Comparison of ENCODE assay signal across 17 cellular contexts in the genomic region with DNA sequence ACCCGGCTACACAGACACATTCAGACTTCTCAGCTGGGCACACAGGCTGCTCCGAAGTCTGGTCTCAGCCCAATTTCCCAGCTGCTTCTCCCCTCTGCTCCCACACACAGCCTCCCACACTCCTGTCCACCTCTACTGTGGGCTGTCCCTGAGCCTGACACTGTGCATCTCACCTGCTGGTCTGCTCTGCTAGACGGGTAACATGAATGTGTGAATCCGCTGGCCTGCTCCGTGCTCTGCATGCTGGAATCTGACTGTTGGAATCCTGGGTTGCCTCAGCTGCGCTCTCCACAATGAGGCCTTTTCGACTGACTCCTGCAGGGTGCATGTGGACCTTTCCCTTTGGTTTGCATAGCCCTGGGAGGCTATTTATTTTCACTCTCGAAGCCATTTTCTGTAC.
DNase-seq lines count a peak whose midpoint lies in the region; ATAC-seq, FAIRE-seq and TF ChIP-seq lines count a peak whose summit lies in the region.
"Had no signal": no experiment of that assay in that cellular context is flagged by ENCODE, and none has a peak within 500 bp of the region (broad histone marks: within the 10 kb centered on the region; RNA-seq: fewer than 3 reads in every experiment).

No MANE protein-coding gene starts in this region.

- TF ChIP-seq EP300 in H1 (IDR thresholded peaks at IDR 0.05; ENCODE audit: borderline replicate concordance in 1 of 2, low read depth in 2 of 2, low read length in 2 of 2) (no peak), neural cell (conservative IDR thresholded peaks at IDR 0.05; ENCODE audit: poor library complexity, severe bottlenecking) (no peak)

- H2BK15ac ChIP-seq in H1 (ENCODE audit: low read length) = no peak overlapping the region

- H3F3A ChIP-seq in neural cell (ENCODE audit: insufficient read depth, low read length, poor library complexity, severe bottlenecking) = no peaks in the 10 kb centered on the region

- H2AFZ ChIP-seq in H1 (ENCODE audit: low read length) (peak overlapping the region; percentile 98), neural cell (ENCODE audit: low read depth, low read length) (no peak overlapping the region)

- H2AK5ac ChIP-seq in H1 (ENCODE audit: low read depth, low read length) = no peak overlapping the region

- intact Hi-C loops in cardiac septum (cut with DNase I) (no loop called here), left ventricle myocardium inferior (cut with micrococcal nuclease) (no loop called here)

- peak overlapping the region; percentile 51; the same call in 1 of the 2 replicates for H4K8ac ChIP-seq in H1 (ENCODE audit: extremely low read depth, insufficient read depth, low read length)

- no peak for TF ChIP-seq CTCF in left ventricle myocardium inferior (IDR thresholded peaks at IDR 0.05; ENCODE audit: borderline replicate concordance)
- no peak for TF ChIP-seq CTCF in H1 (IDR thresholded peaks at IDR 0.05; ENCODE audit: control extremely low read depth in 1 of 3, insufficient read depth in 1 of 3, low read depth in 1 of 3, low read length in 3 of 3)
- peak; percentile 7 for TF ChIP-seq CTCF in neural cell (IDR thresholded peaks at IDR 0.05; ENCODE audit: poor library complexity, severe bottlenecking)

- no peak overlapping the region for H2BK5ac ChIP-seq in H1 (ENCODE audit: low read depth, low read length)

- DNase-seq in cardiac septum (ENCODE audit: low spot score) (peak; percentile 26), left ventricle myocardium inferior (no peak), H1 (ENCODE audit: low read depth in 1 of 2, low spot score in 2 of 2) (no peak), NCI-H2227 treated with DMSO at 0.1 percent for 48 hours (lab: John Stamatoyannopoulos, UW) (no peak), frontal cortex (ENCODE audit: low spot score in 2 of 2) (no peak), glomerular visceral epithelial cell (ENCODE audit: extremely low spot score) (no peak)
- DNase-seq: Caco-2; CD8-positive, alpha-beta T cell; DND-41; GF-D8; HFFc6 had no signal

- H3K79me2 ChIP-seq in H1 (ENCODE audit: control insufficient read depth in 1 of 2, insufficient read depth in 2 of 2, low read length in 2 of 2) (no peaks in the 10 kb centered on the region), neural cell (replicated peaks; ENCODE audit: insufficient read depth, low read length) (no peaks in the 10 kb centered on the region)

- TF ChIP-seq POLR2A in H1 (IDR thresholded peaks at IDR 0.05; ENCODE audit: control extremely low read depth in 1 of 2, low read depth in 2 of 2, low read length in 2 of 2) = no peak

- FAIRE-seq in H1 (lab: Jason Lieb, UNC) = no peak
- FAIRE-seq in frontal cortex (lab: Jason Lieb, UNC) = no peak
- FAIRE-seq: GM19239, HTR-8/SVneo had no signal

- H3K4ac ChIP-seq in H1 (replicated peaks; ENCODE audit: insufficient read length, low read depth, low read length) = no peak overlapping the region

- no peaks in the 10 kb centered on the region for H3K9me3 ChIP-seq in left ventricle myocardium inferior (replicated peaks)
- H3K9me3 ChIP-seq in H1 (ENCODE audit: insufficient read depth in 2 of 2, low read depth in 1 of 2, low read length in 1 of 2) = no peaks in the 10 kb centered on the region
- H3K9me3 ChIP-seq in neural cell (ENCODE audit: low read length) = no peaks in the 10 kb centered on the region
- H3K9me3 ChIP-seq: HAP-1 had no signal

- peak overlapping the region; percentile 38 for H4K91ac ChIP-seq in H1 (replicated peaks; ENCODE audit: insufficient read length, low read length)

- H3K27me3 ChIP-seq in left ventricle myocardium inferior (ENCODE audit: low read depth) (peaks cover 76% of the 10 kb centered on the region), H1 (replicated peaks in 1 of 4; ENCODE audit: control insufficient read depth in 3 of 4, extremely low read depth in 1 of 4, insufficient read depth in 3 of 4, low read length in 3 of 4) (no peaks in the 10 kb centered on the region; a peak in 1 of 7 replicates), neural cell (ENCODE audit: insufficient read depth, low read depth, low read length) (no peaks in the 10 kb centered on the region)

- H3K9ac ChIP-seq in H1 (replicated peaks in 1 of 4; ENCODE audit: extremely low read depth in 1 of 4, low read depth in 3 of 4, low read length in 3 of 4) (0 out of 7 replicates have a peak overlapping the region, but pooled peaks of 1 of the 4 experiments have one; percentile 44), neural cell (ENCODE audit: low read length) (peak overlapping the region; percentile 54)

- H3K23ac ChIP-seq in H1 (ENCODE audit: insufficient read length) = no peak overlapping the region

- no peak overlapping the region; a peak in 1 of 4 replicates for H3K4me2 ChIP-seq in H1 (ENCODE audit: insufficient read depth in 1 of 2, low read depth in 2 of 2, low read length in 2 of 2)
- H3K4me2 ChIP-seq in neural cell (ENCODE audit: low read length) = no peak overlapping the region

- TF ChIP-seq RAD21 in H1 (IDR thresholded peaks at IDR 0.05 in 1 of 2, conservative IDR thresholded peaks at IDR 0.05 in 1 of 2; ENCODE audit: low read depth in 2 of 2, low read length in 2 of 2) = no peak
- no peak for TF ChIP-seq RAD21 in neural cell (conservative IDR thresholded peaks at IDR 0.05)

- CTCF ChIA-PET in H1 (lab: Charles Lee; ENCODE audit: partially characterized antibody) = interaction anchor here (0.6 to 2.3 kb wide), 7 partner anchors 12 to 174 kb away, joined by 3 to 9 read pairs (median 4); no protein-coding TSS in a partner anchor

- H3K14ac ChIP-seq in H1 (ENCODE audit: insufficient read length) = no peak overlapping the region

- no peak overlapping the region for H2BK20ac ChIP-seq in H1 (ENCODE audit: low read length)

- H3K27ac ChIP-seq in left ventricle myocardium inferior (replicated peaks) = no peak overlapping the region
- no peak overlapping the region for H3K27ac ChIP-seq in H1 (ENCODE audit: low read depth, low read length)
- peak overlapping the region; percentile 85 for H3K27ac ChIP-seq in neural cell (ENCODE audit: low read length)
- H3K27ac ChIP-seq: 22Rv1 had no signal

- no peaks in the 10 kb centered on the region for H4K20me1 ChIP-seq in H1 (replicated peaks in 1 of 2; ENCODE audit: control insufficient read depth in 1 of 2, insufficient read depth in 2 of 2, low read length in 2 of 2)
- H4K20me1 ChIP-seq in neural cell (ENCODE audit: insufficient read depth) = no peaks in the 10 kb centered on the region

- POLR2A ChIA-PET in H1 (lab: Charles Lee; ENCODE audit: partially characterized antibody) = interaction anchor here (0.7 kb wide), 1 partner anchor 20 kb away, joined by 3 read pairs; no protein-coding TSS in a partner anchor

- H3K56ac ChIP-seq in H1 (replicated peaks; ENCODE audit: insufficient read length, low read depth, low read length) = no peak overlapping the region

- no peak overlapping the region for H4K5ac ChIP-seq in H1 (ENCODE audit: insufficient read length, low read depth, low read length)

- H3K79me1 ChIP-seq in H1 (ENCODE audit: low read depth, low read length) = no peaks in the 10 kb centered on the region

- no peaks in the 10 kb centered on the region for H3K9me2 ChIP-seq in neural cell (ENCODE audit: insufficient read depth, low read length)

- H3K4me1 ChIP-seq in left ventricle myocardium inferior = peaks cover 23% of the 10 kb centered on the region
- peaks cover 0 to 5% (median 2%) of the 10 kb centered on the region in 4 experiments; a peak in 4 of 7 replicates for H3K4me1 ChIP-seq in H1 (replicated peaks in 1 of 4; ENCODE audit: control insufficient read depth in 3 of 4, insufficient read depth in 4 of 4, low read length in 3 of 4)
- H3K4me1 ChIP-seq: Caco-2, HAP-1 had no signal

- no peak overlapping the region for H2BK120ac ChIP-seq in H1 (replicated peaks; ENCODE audit: low read depth, low read length)

- H3K36me3 ChIP-seq in left ventricle myocardium inferior = no peaks in the 10 kb centered on the region
- no peaks in the 10 kb centered on the region for H3K36me3 ChIP-seq in H1 (ENCODE audit: control insufficient read depth in 2 of 4, insufficient read depth in 4 of 4, low read length in 3 of 4)
- no peaks in the 10 kb centered on the region for H3K36me3 ChIP-seq in neural cell (ENCODE audit: insufficient read depth, low read length)
- H3K36me3 ChIP-seq: HAP-1 had no signal

- WGBS in H1 (ENCODE audit: extremely low coverage in 1 of 2, insufficient coverage in 1 of 2, insufficient read length in 1 of 2, insufficient replicate concordance in 2 of 2, low coverage in 1 of 2, low lambda C conversion rate in 2 of 2, missing lambda C conversion rate in 1 of 2), 2 experiments = 76% methylated on average over 8 of the region's 8 CpGs; no CpG with 5 or more reads in 1 of the 2 experiments

- H2BK12ac ChIP-seq in H1 (ENCODE audit: low read depth, low read length) = no peak overlapping the region

- H3K23me2 ChIP-seq in H1 (ENCODE audit: low read depth, low read length) = no peaks in the 10 kb centered on the region

- H3K4me3 ChIP-seq in left ventricle myocardium inferior (no peak overlapping the region), H1 (ENCODE audit: extremely low read depth in 1 of 4, insufficient read depth in 2 of 4, low read depth in 3 of 4, low read length in 4 of 4) (no peak overlapping the region), neural cell (ENCODE audit: low read length) (peak overlapping the region; percentile 40)
- H3K4me3 ChIP-seq: HAP-1 had no signal

- ATAC-seq in GM21825 (IDR thresholded peaks at IDR 0.05; ENCODE audit: unreplicated experiment) = no peak
- ATAC-seq: CD8-positive, alpha-beta T cell had no signal

- H3K18ac ChIP-seq in H1 (ENCODE audit: extremely low read depth, low read length) = no peak overlapping the region

TF ChIP-seq in H1, 55 proteins besides CTCF, POLR2A, EP300 and RAD21:
- TF ChIP-seq BACH1 (IDR thresholded peaks at IDR 0.05; ENCODE audit: low read length) (no peak), TEAD4 (IDR thresholded peaks at IDR 0.05; ENCODE audit: low read depth, low read length) (0 out of 2 replicates have a peak, but pooled peaks have one; percentile 21), KDM5A (IDR thresholded peaks at IDR 0.05; ENCODE audit: low read length) (no peak), TAF1 (IDR thresholded peaks at IDR 0.05; ENCODE audit: low read depth, low read length) (no peak)

TF ChIP-seq in neural cell, 6 proteins besides CTCF, POLR2A, EP300 and RAD21 (continues in another document):
- TF ChIP-seq TAF1 (IDR thresholded peaks at IDR 0.05; ENCODE audit: low read depth) (no peak), SMC3 (conservative IDR thresholded peaks at IDR 0.05; ENCODE audit: poor library complexity) (no peak), MXI1 (conservative IDR thresholded peaks at IDR 0.05; ENCODE audit: poor library complexity, severe bottlenecking) (no peak), POLR2AphosphoS5 (IDR thresholded peaks at IDR 0.05) (no peak), EZH2 (IDR thresholded peaks at IDR 0.05; ENCODE audit: borderline replicate concordance, insufficient read depth, low read length, poor library complexity, severe bottlenecking) (no peak)
